Comparison of ENCODE assay signal across 28 cellular contexts in genomic region chr6:1242021-1242420, GRCh38.
"Had no signal": no experiment of that assay in that cellular context is flagged by ENCODE, and none has a peak within 500 bp of the region (broad histone marks: within the 10 kb centered on the region; RNA-seq: fewer than 3 reads in every experiment).

No MANE protein-coding gene starts in this region.

- H3K4me1 Mint-ChIP-seq: activated B cell treated with CpG ODN at 0.5 μM for 24 hours; activated CD8-positive, alpha-beta memory T cell treated with anti-CD3 and anti-CD28 coated beads, Interleukin-2, amount 10 ng/mL, durations not matched to agents 7 days and 5 days; activated naive CD4-positive, alpha-beta T cell treated with anti-CD3 and anti-CD28 coated beads, Interleukin-2, amount 10 ng/mL, durations not matched to agents 7 days and 5 days; activated naive CD8-positive, alpha-beta T cell treated with anti-CD3 and anti-CD28 coated beads, Interleukin-2, amount 10 ng/mL, durations not matched to agents 7 days and 5 days; T-helper 17 cell had no signal

- H3K27ac ChIP-seq: ascending aorta, breast epithelium, cardiac muscle cell, epithelial cell of prostate, esophagus squamous epithelium, WERI-Rb-1 had no signal

- ATAC-seq: activated CD4-positive, CD25-positive, alpha-beta regulatory T cell treated with anti-CD3 and anti-CD28 coated beads, Interleukin-2, amount 50 U/mL, for 24 hours; activated CD8-positive, alpha-beta memory T cell treated with anti-CD3 and anti-CD28 coated beads, Interleukin-2, amount 10 ng/mL, durations not matched to agents 7 days and 5 days; activated CD8-positive, alpha-beta T cell treated with anti-CD3 and anti-CD28 coated beads, Interleukin-2, amount 10 ng/mL, durations not matched to agents 7 days and 5 days; activated naive CD4-positive, alpha-beta T cell treated with anti-CD3 and anti-CD28 coated beads, Interleukin-2, amount 50 U/mL, for 72 hours; T-helper 17 cell had no signal

- H3K4me3 Mint-ChIP-seq: activated B cell treated with CpG ODN at 0.5 μM for 24 hours; activated CD8-positive, alpha-beta memory T cell treated with anti-CD3 and anti-CD28 coated beads, Interleukin-2, amount 10 ng/mL, durations not matched to agents 7 days and 5 days; activated CD8-positive, alpha-beta T cell treated with anti-CD3 and anti-CD28 coated beads, Interleukin-2, amount 10 ng/mL, durations not matched to agents 7 days and 5 days; activated naive CD4-positive, alpha-beta T cell treated with anti-CD3 and anti-CD28 coated beads, Interleukin-2, amount 10 ng/mL, durations not matched to agents 7 days and 5 days; activated naive CD8-positive, alpha-beta T cell treated with anti-CD3 and anti-CD28 coated beads, Interleukin-2, amount 10 ng/mL, durations not matched to agents 7 days and 5 days; brain; T-helper 17 cell; T-helper 2 cell treated with Interferon-gamma antibody and Interleukin-4, amounts not matched to agents 5 μg/mL and 100 μg/mL, for 36 hours had no signal

- H3K4me3 ChIP-seq: ascending aorta, breast epithelium, cardiac muscle cell, esophagus squamous epithelium had no signal

- H3K27me3 ChIP-seq: ascending aorta had no signal

- H3K9me3 ChIP-seq: ascending aorta, breast epithelium, esophagus squamous epithelium had no signal

- H3K27ac Mint-ChIP-seq: activated B cell treated with CpG ODN at 0.5 μM for 24 hours; activated CD8-positive, alpha-beta memory T cell treated with anti-CD3 and anti-CD28 coated beads, Interleukin-2, amount 10 ng/mL, durations not matched to agents 7 days and 5 days; activated CD8-positive, alpha-beta T cell treated with anti-CD3 and anti-CD28 coated beads, Interleukin-2, amount 10 ng/mL, durations not matched to agents 7 days and 5 days; activated naive CD4-positive, alpha-beta T cell treated with anti-CD3 and anti-CD28 coated beads, Interleukin-2, amount 10 ng/mL, durations not matched to agents 7 days and 5 days; activated naive CD4-positive, alpha-beta T cell treated with anti-CD3 and anti-CD28 coated beads, Interleukin-2, amount 50 U/mL, for 72 hours; activated naive CD8-positive, alpha-beta T cell treated with anti-CD3 and anti-CD28 coated beads, Interleukin-2, amount 10 ng/mL, durations not matched to agents 7 days and 5 days; brain; T-helper 17 cell; T-helper 2 cell treated with Interferon-gamma antibody and Interleukin-4, amounts not matched to agents 5 μg/mL and 100 μg/mL, for 36 hours had no signal

- H3K36me3 Mint-ChIP-seq: activated CD8-positive, alpha-beta memory T cell treated with anti-CD3 and anti-CD28 coated beads, Interleukin-2, amount 10 ng/mL, durations not matched to agents 7 days and 5 days; activated naive CD4-positive, alpha-beta T cell treated with anti-CD3 and anti-CD28 coated beads, Interleukin-2, amount 10 ng/mL, durations not matched to agents 7 days and 5 days; activated naive CD4-positive, alpha-beta T cell treated with anti-CD3 and anti-CD28 coated beads, Interleukin-2, amount 50 U/mL, for 72 hours; activated naive CD8-positive, alpha-beta T cell treated with anti-CD3 and anti-CD28 coated beads, Interleukin-2, amount 10 ng/mL, durations not matched to agents 7 days and 5 days; brain had no signal

- H3K36me3 ChIP-seq: ascending aorta, breast epithelium, cardiac muscle cell, esophagus squamous epithelium, WERI-Rb-1 had no signal

- H3K9me3 Mint-ChIP-seq: activated B cell treated with CpG ODN at 0.5 μM for 24 hours; activated naive CD4-positive, alpha-beta T cell treated with anti-CD3 and anti-CD28 coated beads, Interleukin-2, amount 10 ng/mL, durations not matched to agents 7 days and 5 days; activated naive CD4-positive, alpha-beta T cell treated with anti-CD3 and anti-CD28 coated beads, Interleukin-2, amount 50 U/mL, for 72 hours; activated naive CD8-positive, alpha-beta T cell treated with anti-CD3 and anti-CD28 coated beads, Interleukin-2, amount 10 ng/mL, durations not matched to agents 7 days and 5 days; T-helper 2 cell treated with Interferon-gamma antibody and Interleukin-4, amounts not matched to agents 5 μg/mL and 100 μg/mL, for 36 hours had no signal

- DNase-seq: activated B cell treated with CpG ODN at 0.5 μM for 24 hours; activated CD4-positive, alpha-beta T cell treated with anti-CD3 and anti-CD28 coated beads for 48 hours; activated CD4-positive, alpha-beta T cell treated with anti-CD3 and anti-CD28 coated beads, Interleukin-2, amount 50 U/mL, for 1 hour; activated CD4-positive, alpha-beta T cell treated with anti-CD3 and anti-CD28 coated beads, Interleukin-2, amount 50 U/mL, for 48 hours; activated CD8-positive, alpha-beta memory T cell treated with anti-CD3 and anti-CD28 coated beads, Interleukin-2, amount 10 ng/mL, durations not matched to agents 7 days and 5 days; activated CD8-positive, alpha-beta memory T cell treated with anti-CD3 and anti-CD28 coated beads, Interleukin-2, amount 50 U/mL, for 4 hours; activated CD8-positive, alpha-beta T cell treated with anti-CD3 and anti-CD28 coated beads, Interleukin-2, amount 10 ng/mL, durations not matched to agents 7 days and 5 days; activated gamma-delta T cell; activated naive CD4-positive, alpha-beta T cell; activated naive CD4-positive, alpha-beta T cell treated with anti-CD3 and anti-CD28 coated beads, Interleukin-2, amount 10 ng/mL, durations not matched to agents 7 days and 5 days; activated naive CD8-positive, alpha-beta T cell treated with anti-CD3 and anti-CD28 coated beads, Interleukin-2, amount 10 ng/mL, durations not matched to agents 7 days and 5 days; activated T-cell treated with anti-CD3 and anti-CD28 coated beads, Interleukin-2, amount 50 U/mL, for 1 hour; activated T-cell treated with anti-CD3 and anti-CD28 coated beads, Interleukin-2, amount 50 U/mL, for 48 hours; central memory CD4-positive, alpha-beta T cell; effector CD8-positive, alpha-beta T cell; esophagus squamous epithelium; hippocampal formation; T-helper 17 cell; T1000; WERI-Rb-1 had no signal

- H3K27me3 Mint-ChIP-seq: activated CD8-positive, alpha-beta memory T cell treated with anti-CD3 and anti-CD28 coated beads, Interleukin-2, amount 10 ng/mL, durations not matched to agents 7 days and 5 days had no signal

- H3K4me1 ChIP-seq: ascending aorta, breast epithelium had no signal
